In genomic region chr10:126373137-126373536, GRCh38 we compare ENCODE assay signal across 21 cellular contexts. TPM values are rescaled to one million over a fixed set of nuclear protein-coding genes. Genes with fewer than 3 reads are reported as not detected.
A peak's percentile ranks its signal among the peaks of the same experiment; 100 is the strongest.
DNase-seq lines count a peak whose midpoint lies in the region; ATAC-seq and TF ChIP-seq lines count a peak whose summit lies in the region.
"Had no signal": no experiment of that assay in that cellular context is flagged by ENCODE, and none has a peak within 500 bp of the region (broad histone marks: within the 10 kb centered on the region; RNA-seq: fewer than 3 reads in every experiment).

No MANE protein-coding gene starts in this region.

- TF ChIP-seq EP300 in transverse colon (IDR thresholded peaks at IDR 0.05; ENCODE audit: low read depth): no peak
- no peak for TF ChIP-seq EP300 in esophagus muscularis mucosa (IDR thresholded peaks at IDR 0.05)

- H3K36me3 ChIP-seq in left ventricle myocardium inferior (no peaks in the 10 kb centered on the region), transverse colon (no peaks in the 10 kb centered on the region), esophagus muscularis mucosa (no peaks in the 10 kb centered on the region)
- H3K36me3 ChIP-seq: uterus had no signal

- ATAC-seq in Right ventricle myocardium inferior (peak; percentile 44), HG03039 (IDR thresholded peaks at IDR 0.05; ENCODE audit: unreplicated experiment) (no peak)
- ATAC-seq: A549; activated CD4-positive, alpha-beta T cell treated with anti-CD3 and anti-CD28 coated beads for 36 hours; activated naive CD4-positive, alpha-beta T cell treated with anti-CD3 and anti-CD28 coated beads, Interleukin-2, amount 50 U/mL, for 72 hours; natural killer cell treated with Interleukin-12 subunit alpha and Interleukin-12 subunit beta and Interleukin-15 and Interleukin-18, amount 100 ng/mL, for 72 hours had no signal

- no peak overlapping the region for H3K27ac ChIP-seq in left ventricle myocardium inferior (replicated peaks)
- H3K27ac ChIP-seq in transverse colon: peak overlapping the region; percentile 57 to 76 (median 75)
- H3K27ac ChIP-seq in esophagus muscularis mucosa (replicated peaks in 1 of 4): no peak overlapping the region
- H3K27ac ChIP-seq: A549, coronary artery, uterus had no signal

- no peaks in the 10 kb centered on the region for H3K27me3 ChIP-seq in left ventricle myocardium inferior (ENCODE audit: low read depth)
- no peaks in the 10 kb centered on the region for H3K27me3 ChIP-seq in transverse colon
- no peaks in the 10 kb centered on the region for H3K27me3 ChIP-seq in esophagus muscularis mucosa
- H3K27me3 ChIP-seq: uterus had no signal

- in situ Hi-C loops in transverse colon (cut with MboI; ENCODE audit: low pct_ligation_motif_present in 1 of 4, low pct_unique_long_range_greater_than_20kb in 1 of 4, low sequenced_read_pairs in 3 of 4): no loop called here

- H3K4me1 ChIP-seq in left ventricle myocardium inferior (no peaks in the 10 kb centered on the region), transverse colon (peaks cover 0 to 58% (median 26%) of the 10 kb centered on the region in 4 donors), esophagus muscularis mucosa (no peaks in the 10 kb centered on the region)
- H3K4me1 ChIP-seq: A549, uterus had no signal

- 70% methylated on average over 3 of the region's 3 CpGs; no CpG with 5 or more reads in 1 of the 2 donors for WGBS in transverse colon (ENCODE audit: low coverage in 1 of 2), 2 donors
- WGBS in esophagus muscularis mucosa: 56% methylated on average over 3 of the region's 3 CpGs

- no peak for TF ChIP-seq POLR2A in transverse colon (IDR thresholded peaks at IDR 0.05)
- no peak for TF ChIP-seq POLR2A in esophagus muscularis mucosa (IDR thresholded peaks at IDR 0.05; ENCODE audit: low read depth)

- TF ChIP-seq CTCF in left ventricle myocardium inferior (IDR thresholded peaks at IDR 0.05; ENCODE audit: borderline replicate concordance): no peak
- peak in 2 of 5 experiments; percentile 13 to 29 for TF ChIP-seq CTCF in transverse colon (IDR thresholded peaks at IDR 0.05)
- TF ChIP-seq CTCF in esophagus muscularis mucosa (IDR thresholded peaks at IDR 0.05): no peak

- intact Hi-C loops in Right ventricle myocardium inferior (cut with DNase I): no loop called here
- intact Hi-C loops in left ventricle myocardium inferior (cut with micrococcal nuclease): no loop called here
- intact Hi-C loops in transverse colon (cut with DNase I; ENCODE audit: low total_unique reads): no loop called here
- intact Hi-C loops in esophagus muscularis mucosa (cut with DNase I): no loop called here

- DNase-seq in Right ventricle myocardium inferior (ENCODE audit: missing footprints) (peak; percentile 65), left ventricle myocardium inferior (no peak), fibroblast of gingiva (ENCODE audit: low read depth) (peak; percentile 31), myocyte (ENCODE audit: low read depth) (peak; percentile 97), transverse colon (peak; percentile 17), esophagus muscularis mucosa (ENCODE audit: extremely low spot score) (no peak), LoVo (ENCODE audit: low spot score) (no peak)
- DNase-seq: activated CD4-positive, alpha-beta T cell treated with anti-CD3 and anti-CD28 coated beads for 36 hours; H9; KG1; mesendoderm; NCI-H1105; NCI-H526 treated with DMSO at 0.1 percent for 48 hours; stimulated activated CD4-positive, alpha-beta T cell treated with anti-CD3 and anti-CD28 coated beads, Interleukin-12 subunit alpha, Interleukin-12 subunit beta, amount 100 ng/mL, for 4 hours; stimulated activated CD8-positive, alpha-beta memory T cell treated with anti-CD3 and anti-CD28 coated beads, Interleukin-4, amount 100 ng/mL, for 48 hours; uterus had no signal

- H3K9me3 ChIP-seq in left ventricle myocardium inferior (replicated peaks): peaks cover 16% of the 10 kb centered on the region
- no peaks in the 10 kb centered on the region for H3K9me3 ChIP-seq in transverse colon
- peaks cover 0 to 9% (median 2%) of the 10 kb centered on the region in 4 donors for H3K9me3 ChIP-seq in esophagus muscularis mucosa
- H3K9me3 ChIP-seq: uterus had no signal

- H3K4me3 ChIP-seq in left ventricle myocardium inferior (no peak overlapping the region), transverse colon (no peak overlapping the region), esophagus muscularis mucosa (no peak overlapping the region)
- H3K4me3 ChIP-seq: A549, coronary artery, uterus had no signal

RNA-seq across cellular contexts. Expression of gene ADAM12, which starts 15.1 kb away (rescaled TPM):
- 0.35 TPM for total RNA-seq in Right ventricle myocardium inferior
- total RNA-seq in left ventricle myocardium inferior: 0.27 TPM
- total RNA-seq in myocyte: 14.4 and 15.5 TPM in 2 replicates
- polyA plus RNA-seq in myocyte (2012): 58.2 TPM
- 1 to 10 TPM in 2 of 4 donors, under 1 TPM in 1, not detected in 1; 0.14 to 2.2 (median 1.1) TPM for total RNA-seq in transverse colon
- 1 to 10 TPM in 2 of 4 donors, under 1 TPM in 2; under 0.01 to 1.3 (median 1.0) TPM for total RNA-seq in esophagus muscularis mucosa

Comparison
In these comparisons a context has a peak if more than half of its experiments do, and no peak if none do; other contexts are left out.
1. DNase-seq: peak in Right ventricle myocardium inferior (single experiment), fibroblast of gingiva (single experiment), myocyte (single experiment) and transverse colon (single experiment); none in left ventricle myocardium inferior (single experiment), esophagus muscularis mucosa (single experiment) and LoVo (single experiment).
2. H3K27ac ChIP-seq: peak in transverse colon (4 of 4); none in left ventricle myocardium inferior (single experiment) and esophagus muscularis mucosa (0 of 4).